18 cellular contexts compared by ENCODE assay signal in genomic region chr3:15948403-15948802, GRCh38.
DNase-seq lines count a peak whose midpoint lies in the region; ATAC-seq and TF ChIP-seq lines count a peak whose summit lies in the region.
"Had no signal": no experiment of that assay in that cellular context is flagged by ENCODE, and none has a peak within 500 bp of the region (broad histone marks: within the 10 kb centered on the region; RNA-seq: fewer than 3 reads in every experiment).

No MANE protein-coding gene starts in this region.

- H2AK5ac ChIP-seq in IMR-90 (ENCODE audit: low read depth, low read length), result no peak overlapping the region

- H4K8ac ChIP-seq in IMR-90 (ENCODE audit: low read depth in 2 of 2, low read length in 2 of 2), result no peak overlapping the region

- H3K27ac ChIP-seq in IMR-90 (ENCODE audit: insufficient read depth, low read length), result no peak overlapping the region

- H3K36me3 ChIP-seq in IMR-90 (ENCODE audit: control insufficient read depth, insufficient read depth, low read length), result no peaks in the 10 kb centered on the region
- H3K36me3 ChIP-seq: HAP-1 had no signal

- ATAC-seq in IMR-90 (ENCODE audit: low read depth) (peak; percentile 27; the same call in 1 of the 2 replicates), GM18502 (IDR thresholded peaks at IDR 0.05; ENCODE audit: poor library complexity, unreplicated experiment) (no peak), omental fat pad (ENCODE audit: low FRiP score) (no peak)

- H3K4me2 ChIP-seq in IMR-90 (ENCODE audit: low read depth, low read length), result no peak overlapping the region
- H3K4me2 ChIP-seq: SK-N-SH had no signal

- H3K79me1 ChIP-seq in IMR-90 (ENCODE audit: low read depth in 1 of 2, low read length in 2 of 2), result no peaks in the 10 kb centered on the region

- H2BK5ac ChIP-seq in IMR-90 (ENCODE audit: low read depth, low read length, poor library complexity, severe bottlenecking), result no peak overlapping the region

- H3K4me3 ChIP-seq in IMR-90 (ENCODE audit: insufficient read depth, low read depth, low read length), result no peak overlapping the region
- H3K4me3 ChIP-seq: HAP-1 had no signal

- dilution Hi-C loops in IMR-90 (cut with HindIII; ENCODE audit: low sequenced_read_pairs, unreplicated experiment), result no loop called here

- no peak overlapping the region for H3K14ac ChIP-seq in IMR-90 (replicated peaks; ENCODE audit: low read depth, low read length)

- no peak overlapping the region for H3K4ac ChIP-seq in IMR-90 (ENCODE audit: low read depth, low read length)

- H4K5ac ChIP-seq in IMR-90 (ENCODE audit: low read depth, low read length), result no peak overlapping the region

- no peak overlapping the region for H4K91ac ChIP-seq in IMR-90 (ENCODE audit: insufficient read depth, low read depth, low read length)

- H2BK20ac ChIP-seq in IMR-90 (ENCODE audit: low read depth, low read length), result no peak overlapping the region

- POLR2A ChIA-PET in IMR-90 (lab: Charles Lee; ENCODE audit: unreplicated experiment), result no interaction called here

- no peak overlapping the region for H2BK120ac ChIP-seq in IMR-90 (ENCODE audit: low read depth, low read length)

- no peaks in the 10 kb centered on the region; the same call in 1 of the 2 replicates for H3K27me3 ChIP-seq in IMR-90 (ENCODE audit: control insufficient read depth, insufficient read depth, low read length)

- no peak overlapping the region for H3K56ac ChIP-seq in IMR-90 (ENCODE audit: extremely low read depth, insufficient read depth, low read length)

- intact Hi-C loops in IMR-90 (cut with micrococcal nuclease), result no loop called here

- peak; percentile 28 for DNase-seq in AG08395 (ENCODE audit: low spot score)
- no peak for DNase-seq in IMR-90
- DNase-seq in epidermal melanocyte (ENCODE audit: insufficient read length, low spot score), result peak; percentile 22
- peak; percentile 5 for DNase-seq in midbrain (lab: John Stamatoyannopoulos, UW)
- no peak for DNase-seq in HK-2 (ENCODE audit: unreplicated experiment)
- DNase-seq in T-helper 9 cell, result no peak
- no peak for DNase-seq in omental fat pad (ENCODE audit: low spot score)
- DNase-seq: 8988T; CD4-positive, alpha-beta T cell; DMS153; KBM-7; NCI-H1105; NCI-H187 treated with DMSO at 0.1 percent for 48 hours; NCI-H524 treated with DMSO at 0.1 percent for 48 hours; SHP77 treated with DMSO at 0.1 percent for 48 hours; SK-N-SH had no signal

- H2AK9ac ChIP-seq in IMR-90 (replicated peaks; ENCODE audit: low read depth, low read length, poor library complexity), result no peak overlapping the region

- no peaks in the 10 kb centered on the region; the same call in none of the 2 replicates for H3K4me1 ChIP-seq in IMR-90 (ENCODE audit: control insufficient read depth, insufficient read depth, low read length)
- H3K4me1 ChIP-seq: HAP-1 had no signal

- H3K9me1 ChIP-seq in IMR-90 (ENCODE audit: insufficient read depth, low read length), result no peaks in the 10 kb centered on the region; the same call in 1 of the 2 replicates

- no peak overlapping the region for H3K23ac ChIP-seq in IMR-90 (ENCODE audit: low read depth, low read length)

- H4K20me1 ChIP-seq in IMR-90 (ENCODE audit: insufficient read depth, low read length), result no peaks in the 10 kb centered on the region

- no peak overlapping the region for H2BK15ac ChIP-seq in IMR-90 (ENCODE audit: low read depth, low read length)

- no CpG with 5 or more reads among the region's 1 CpG for WGBS in IMR-90 (ENCODE audit: extremely low coverage in 2 of 2, insufficient read length in 1 of 2), 2 experiments

- TF ChIP-seq RAD21 in IMR-90 (IDR thresholded peaks at IDR 0.05; ENCODE audit: low read length), result no peak

- H3K9ac ChIP-seq in IMR-90 (ENCODE audit: low read depth, low read length), result no peak overlapping the region
- H3K9ac ChIP-seq: SK-N-SH had no signal

- in situ Hi-C loops in IMR-90 (cut with MboI; ENCODE audit: low sequenced_read_pairs), result no loop called here

- H3K9me3 ChIP-seq in IMR-90 (ENCODE audit: control insufficient read depth, insufficient read depth, low read length), result no peaks in the 10 kb centered on the region
- H3K9me3 ChIP-seq: HAP-1, SK-N-SH had no signal

- no TSS peak for BruUV-seq in IMR-90 (replicated peaks; lab: Mats Ljungman, UMichigan)

- TF ChIP-seq CTCF in IMR-90 (conservative IDR thresholded peaks at IDR 0.05; ENCODE audit: low read depth, low read length), result no peak
- no peak for TF ChIP-seq CTCF in omental fat pad (IDR thresholded peaks at IDR 0.05)

- no peak overlapping the region for H3K18ac ChIP-seq in IMR-90 (ENCODE audit: low read depth, low read length)

- no peak overlapping the region for H2AFZ ChIP-seq in IMR-90 (replicated peaks; ENCODE audit: low read length, poor library complexity)

- CTCF ChIA-PET in IMR-90 (lab: Yijun Ruan, JAX), result no interaction called here

- TF ChIP-seq POLR2A in IMR-90 (IDR thresholded peaks at IDR 0.05; ENCODE audit: low read depth, low read length), result no peak

TF ChIP-seq in IMR-90, 13 proteins besides CTCF, POLR2A, EP300 and RAD21:
- TF ChIP-seq MAZ (IDR thresholded peaks at IDR 0.05; ENCODE audit: borderline replicate concordance, low read depth, low read length) (no peak), MXI1 (IDR thresholded peaks at IDR 0.05; ENCODE audit: borderline replicate concordance, low read depth, low read length) (no peak), CEBPB (IDR thresholded peaks at IDR 0.05; ENCODE audit: low read depth, low read length) (peak; percentile 59; the same call in 1 of the 2 replicates), ELK1 (IDR thresholded peaks at IDR 0.05; ENCODE audit: borderline replicate concordance, low read depth, low read length) (no peak), USF2 (IDR thresholded peaks at IDR 0.05; ENCODE audit: low read depth, low read length) (no peak)

Comparison
In these comparisons a context has a peak if more than half of its experiments do, and no peak if none do; other contexts are left out.
1. DNase-seq: peak in AG08395 (single experiment), epidermal melanocyte (single experiment) and midbrain (single experiment); none in IMR-90 (single experiment), HK-2 (single experiment), T-helper 9 cell (single experiment) and omental fat pad (single experiment).